ENCODE assay signal across 2 cellular contexts in the genomic region with DNA sequence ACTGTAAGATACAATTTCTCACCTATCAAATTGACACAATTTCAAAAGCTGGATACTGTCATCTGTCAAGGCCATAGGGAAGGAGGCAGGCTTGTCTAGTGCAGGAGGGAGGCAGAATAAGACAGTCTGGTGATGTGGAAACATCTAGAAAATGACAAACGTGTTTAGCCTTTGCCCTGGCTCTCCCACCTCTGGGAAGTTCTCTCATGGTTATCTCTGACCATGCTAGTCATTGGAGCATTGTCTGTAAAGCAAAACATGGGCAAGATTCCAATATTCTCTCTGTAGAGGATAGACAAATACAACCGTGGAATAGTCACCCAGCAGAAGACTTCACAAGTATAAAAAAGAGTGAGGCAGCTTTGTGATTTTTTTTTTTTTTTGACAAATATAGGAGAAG.
A peak's percentile ranks its signal among the peaks of the same experiment; 100 is the strongest.
TF ChIP-seq lines count a peak whose summit lies in the region.

No MANE protein-coding gene starts in this region.

TF ChIP-seq in K562, 482 proteins besides CTCF, POLR2A, EP300 and RAD21 (continues in another document):
- TF ChIP-seq, protein P1, sequence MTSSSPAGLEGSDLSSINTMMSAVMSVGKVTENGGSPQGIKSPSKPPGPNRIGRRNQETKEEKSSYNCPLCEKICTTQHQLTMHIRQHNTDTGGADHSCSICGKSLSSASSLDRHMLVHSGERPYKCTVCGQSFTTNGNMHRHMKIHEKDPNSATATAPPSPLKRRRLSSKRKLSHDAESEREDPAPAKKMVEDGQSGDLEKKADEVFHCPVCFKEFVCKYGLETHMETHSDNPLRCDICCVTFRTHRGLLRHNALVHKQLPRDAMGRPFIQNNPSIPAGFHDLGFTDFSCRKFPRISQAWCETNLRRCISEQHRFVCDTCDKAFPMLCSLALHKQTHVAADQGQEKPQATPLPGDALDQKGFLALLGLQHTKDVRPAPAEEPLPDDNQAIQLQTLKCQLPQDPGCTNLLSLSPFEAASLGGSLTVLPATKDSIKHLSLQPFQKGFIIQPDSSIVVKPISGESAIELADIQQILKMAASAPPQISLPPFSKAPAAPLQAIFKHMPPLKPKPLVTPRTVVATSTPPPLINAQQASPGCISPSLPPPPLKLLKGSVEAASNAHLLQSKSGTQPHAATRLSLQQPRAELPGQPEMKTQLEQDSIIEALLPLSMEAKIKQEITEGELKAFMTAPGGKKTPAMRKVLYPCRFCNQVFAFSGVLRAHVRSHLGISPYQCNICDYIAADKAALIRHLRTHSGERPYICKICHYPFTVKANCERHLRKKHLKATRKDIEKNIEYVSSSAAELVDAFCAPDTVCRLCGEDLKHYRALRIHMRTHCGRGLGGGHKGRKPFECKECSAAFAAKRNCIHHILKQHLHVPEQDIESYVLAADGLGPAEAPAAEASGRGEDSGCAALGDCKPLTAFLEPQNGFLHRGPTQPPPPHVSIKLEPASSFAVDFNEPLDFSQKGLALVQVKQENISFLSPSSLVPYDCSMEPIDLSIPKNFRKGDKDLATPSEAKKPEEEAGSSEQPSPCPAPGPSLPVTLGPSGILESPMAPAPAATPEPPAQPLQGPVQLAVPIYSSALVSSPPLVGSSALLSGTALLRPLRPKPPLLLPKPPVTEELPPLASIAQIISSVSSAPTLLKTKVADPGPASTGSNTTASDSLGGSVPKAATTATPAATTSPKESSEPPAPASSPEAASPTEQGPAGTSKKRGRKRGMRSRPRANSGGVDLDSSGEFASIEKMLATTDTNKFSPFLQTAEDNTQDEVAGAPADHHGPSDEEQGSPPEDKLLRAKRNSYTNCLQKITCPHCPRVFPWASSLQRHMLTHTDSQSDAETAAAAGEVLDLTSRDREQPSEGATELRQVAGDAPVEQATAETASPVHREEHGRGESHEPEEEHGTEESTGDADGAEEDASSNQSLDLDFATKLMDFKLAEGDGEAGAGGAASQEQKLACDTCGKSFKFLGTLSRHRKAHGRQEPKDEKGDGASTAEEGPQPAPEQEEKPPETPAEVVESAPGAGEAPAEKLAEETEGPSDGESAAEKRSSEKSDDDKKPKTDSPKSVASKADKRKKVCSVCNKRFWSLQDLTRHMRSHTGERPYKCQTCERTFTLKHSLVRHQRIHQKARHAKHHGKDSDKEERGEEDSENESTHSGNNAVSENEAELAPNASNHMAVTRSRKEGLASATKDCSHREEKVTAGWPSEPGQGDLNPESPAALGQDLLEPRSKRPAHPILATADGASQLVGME (CRISPR knock-in tag; IDR thresholded peaks at IDR 0.05), result no peak
- TF ChIP-seq GTF2A2 (tag; IDR thresholded peaks at IDR 0.05), result no peak
- TF ChIP-seq, protein P2, sequence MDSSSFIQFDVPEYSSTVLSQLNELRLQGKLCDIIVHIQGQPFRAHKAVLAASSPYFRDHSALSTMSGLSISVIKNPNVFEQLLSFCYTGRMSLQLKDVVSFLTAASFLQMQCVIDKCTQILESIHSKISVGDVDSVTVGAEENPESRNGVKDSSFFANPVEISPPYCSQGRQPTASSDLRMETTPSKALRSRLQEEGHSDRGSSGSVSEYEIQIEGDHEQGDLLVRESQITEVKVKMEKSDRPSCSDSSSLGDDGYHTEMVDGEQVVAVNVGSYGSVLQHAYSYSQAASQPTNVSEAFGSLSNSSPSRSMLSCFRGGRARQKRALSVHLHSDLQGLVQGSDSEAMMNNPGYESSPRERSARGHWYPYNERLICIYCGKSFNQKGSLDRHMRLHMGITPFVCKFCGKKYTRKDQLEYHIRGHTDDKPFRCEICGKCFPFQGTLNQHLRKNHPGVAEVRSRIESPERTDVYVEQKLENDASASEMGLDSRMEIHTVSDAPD (CRISPR knock-in tag; IDR thresholded peaks at IDR 0.05), result no peak
- no peak for TF ChIP-seq SREBF2 (CRISPR knock-in tag; IDR thresholded peaks at IDR 0.05)
- TF ChIP-seq JUND (IDR thresholded peaks at IDR 0.05; ENCODE audit: borderline replicate concordance, low read depth, low read length), result peak; percentile 34; the same call in 1 of the 2 replicates
- no peak for TF ChIP-seq JUND (tag; IDR thresholded peaks at IDR 0.05; ENCODE audit: borderline replicate concordance, low read depth, low read length)
- TF ChIP-seq YBX1 (IDR thresholded peaks at IDR 0.05), result no peak
- TF ChIP-seq, protein P3, sequence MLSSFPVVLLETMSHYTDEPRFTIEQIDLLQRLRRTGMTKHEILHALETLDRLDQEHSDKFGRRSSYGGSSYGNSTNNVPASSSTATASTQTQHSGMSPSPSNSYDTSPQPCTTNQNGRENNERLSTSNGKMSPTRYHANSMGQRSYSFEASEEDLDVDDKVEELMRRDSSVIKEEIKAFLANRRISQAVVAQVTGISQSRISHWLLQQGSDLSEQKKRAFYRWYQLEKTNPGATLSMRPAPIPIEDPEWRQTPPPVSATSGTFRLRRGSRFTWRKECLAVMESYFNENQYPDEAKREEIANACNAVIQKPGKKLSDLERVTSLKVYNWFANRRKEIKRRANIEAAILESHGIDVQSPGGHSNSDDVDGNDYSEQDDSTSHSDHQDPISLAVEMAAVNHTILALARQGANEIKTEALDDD (IDR thresholded peaks at IDR 0.05), result peak; percentile 75; the same call in 1 of the 2 replicates
- TF ChIP-seq, protein P4, sequence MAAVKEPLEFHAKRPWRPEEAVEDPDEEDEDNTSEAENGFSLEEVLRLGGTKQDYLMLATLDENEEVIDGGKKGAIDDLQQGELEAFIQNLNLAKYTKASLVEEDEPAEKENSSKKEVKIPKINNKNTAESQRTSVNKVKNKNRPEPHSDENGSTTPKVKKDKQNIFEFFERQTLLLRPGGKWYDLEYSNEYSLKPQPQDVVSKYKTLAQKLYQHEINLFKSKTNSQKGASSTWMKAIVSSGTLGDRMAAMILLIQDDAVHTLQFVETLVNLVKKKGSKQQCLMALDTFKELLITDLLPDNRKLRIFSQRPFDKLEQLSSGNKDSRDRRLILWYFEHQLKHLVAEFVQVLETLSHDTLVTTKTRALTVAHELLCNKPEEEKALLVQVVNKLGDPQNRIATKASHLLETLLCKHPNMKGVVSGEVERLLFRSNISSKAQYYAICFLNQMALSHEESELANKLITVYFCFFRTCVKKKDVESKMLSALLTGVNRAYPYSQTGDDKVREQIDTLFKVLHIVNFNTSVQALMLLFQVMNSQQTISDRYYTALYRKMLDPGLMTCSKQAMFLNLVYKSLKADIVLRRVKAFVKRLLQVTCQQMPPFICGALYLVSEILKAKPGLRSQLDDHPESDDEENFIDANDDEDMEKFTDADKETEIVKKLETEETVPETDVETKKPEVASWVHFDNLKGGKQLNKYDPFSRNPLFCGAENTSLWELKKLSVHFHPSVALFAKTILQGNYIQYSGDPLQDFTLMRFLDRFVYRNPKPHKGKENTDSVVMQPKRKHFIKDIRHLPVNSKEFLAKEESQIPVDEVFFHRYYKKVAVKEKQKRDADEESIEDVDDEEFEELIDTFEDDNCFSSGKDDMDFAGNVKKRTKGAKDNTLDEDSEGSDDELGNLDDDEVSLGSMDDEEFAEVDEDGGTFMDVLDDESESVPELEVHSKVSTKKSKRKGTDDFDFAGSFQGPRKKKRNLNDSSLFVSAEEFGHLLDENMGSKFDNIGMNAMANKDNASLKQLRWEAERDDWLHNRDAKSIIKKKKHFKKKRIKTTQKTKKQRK (IDR thresholded peaks at IDR 0.05; ENCODE audit: borderline replicate concordance, low read depth, low read length), result no peak
- peak; percentile 29 to 59; a peak in 3 of 4 replicates for TF ChIP-seq KDM1A (IDR thresholded peaks at IDR 0.05)
- TF ChIP-seq NR2C2 (CRISPR knock-in tag; IDR thresholded peaks at IDR 0.05), result no peak
- 0 out of 2 replicates have a peak, but pooled peaks have one; percentile 31 for TF ChIP-seq NR2C2 (tag; IDR thresholded peaks at IDR 0.05)
- no peak for TF ChIP-seq SMARCC2 (IDR thresholded peaks at IDR 0.05; ENCODE audit: low read depth)
- peak; percentile 48 for TF ChIP-seq CBFA2T3 (IDR thresholded peaks at IDR 0.05)
- peak; percentile 49; the same call in 1 of the 2 replicates for TF ChIP-seq BHLHE40 (IDR thresholded peaks at IDR 0.05; ENCODE audit: low read length)

TF ChIP-seq in HepG2, 621 proteins besides CTCF, POLR2A, EP300 and RAD21 (continues in another document):
- TF ChIP-seq TEAD3 (CRISPR knock-in tag; optimal IDR thresholded peaks at IDR 0.05; ENCODE audit: borderline replicate concordance) (peak; percentile 63), ZNF644 (CRISPR knock-in tag; IDR thresholded peaks at IDR 0.05; ENCODE audit: low read depth) (0 out of 2 replicates have a peak, but pooled peaks have one; percentile 9), ZNF615 (CRISPR knock-in tag; IDR thresholded peaks at IDR 0.05; ENCODE audit: borderline replicate concordance) (no peak), ELF4 (CRISPR knock-in tag; IDR thresholded peaks at IDR 0.05; ENCODE audit: borderline replicate concordance) (no peak), FOXP1 (IDR thresholded peaks at IDR 0.05) (no peak), FOXP1 (CRISPR knock-in tag; IDR thresholded peaks at IDR 0.05) (no peak), HOXD1 (CRISPR knock-in tag; IDR thresholded peaks at IDR 0.05) (no peak), NCOA5 (CRISPR knock-in tag; IDR thresholded peaks at IDR 0.05) (no peak), RBFOX2 (IDR thresholded peaks at IDR 0.05; ENCODE audit: low read depth, low read length) (no peak), MIER3 (CRISPR knock-in tag; IDR thresholded peaks at IDR 0.05; ENCODE audit: borderline replicate concordance) (peak; percentile 47; the same call in 1 of the 2 replicates)
- TF ChIP-seq, protein P5, sequence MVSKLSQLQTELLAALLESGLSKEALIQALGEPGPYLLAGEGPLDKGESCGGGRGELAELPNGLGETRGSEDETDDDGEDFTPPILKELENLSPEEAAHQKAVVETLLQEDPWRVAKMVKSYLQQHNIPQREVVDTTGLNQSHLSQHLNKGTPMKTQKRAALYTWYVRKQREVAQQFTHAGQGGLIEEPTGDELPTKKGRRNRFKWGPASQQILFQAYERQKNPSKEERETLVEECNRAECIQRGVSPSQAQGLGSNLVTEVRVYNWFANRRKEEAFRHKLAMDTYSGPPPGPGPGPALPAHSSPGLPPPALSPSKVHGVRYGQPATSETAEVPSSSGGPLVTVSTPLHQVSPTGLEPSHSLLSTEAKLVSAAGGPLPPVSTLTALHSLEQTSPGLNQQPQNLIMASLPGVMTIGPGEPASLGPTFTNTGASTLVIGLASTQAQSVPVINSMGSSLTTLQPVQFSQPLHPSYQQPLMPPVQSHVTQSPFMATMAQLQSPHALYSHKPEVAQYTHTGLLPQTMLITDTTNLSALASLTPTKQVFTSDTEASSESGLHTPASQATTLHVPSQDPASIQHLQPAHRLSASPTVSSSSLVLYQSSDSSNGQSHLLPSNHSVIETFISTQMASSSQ (IDR thresholded peaks at IDR 0.05; ENCODE audit: low read depth), result no peak
- TF ChIP-seq, protein P5 (CRISPR knock-in tag; IDR thresholded peaks at IDR 0.05; ENCODE audit: borderline replicate concordance), result no peak
- TF ChIP-seq, protein P6, sequence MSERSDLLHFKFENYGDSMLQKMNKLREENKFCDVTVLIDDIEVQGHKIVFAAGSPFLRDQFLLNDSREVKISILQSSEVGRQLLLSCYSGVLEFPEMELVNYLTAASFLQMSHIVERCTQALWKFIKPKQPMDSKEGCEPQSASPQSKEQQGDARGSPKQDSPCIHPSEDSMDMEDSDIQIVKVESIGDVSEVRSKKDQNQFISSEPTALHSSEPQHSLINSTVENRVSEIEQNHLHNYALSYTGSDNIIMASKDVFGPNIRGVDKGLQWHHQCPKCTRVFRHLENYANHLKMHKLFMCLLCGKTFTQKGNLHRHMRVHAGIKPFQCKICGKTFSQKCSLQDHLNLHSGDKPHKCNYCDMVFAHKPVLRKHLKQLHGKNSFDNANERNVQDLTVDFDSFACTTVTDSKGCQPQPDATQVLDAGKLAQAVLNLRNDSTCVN (CRISPR knock-in tag; IDR thresholded peaks at IDR 0.05; ENCODE audit: borderline replicate concordance), result no peak
- TF ChIP-seq, protein P7, sequence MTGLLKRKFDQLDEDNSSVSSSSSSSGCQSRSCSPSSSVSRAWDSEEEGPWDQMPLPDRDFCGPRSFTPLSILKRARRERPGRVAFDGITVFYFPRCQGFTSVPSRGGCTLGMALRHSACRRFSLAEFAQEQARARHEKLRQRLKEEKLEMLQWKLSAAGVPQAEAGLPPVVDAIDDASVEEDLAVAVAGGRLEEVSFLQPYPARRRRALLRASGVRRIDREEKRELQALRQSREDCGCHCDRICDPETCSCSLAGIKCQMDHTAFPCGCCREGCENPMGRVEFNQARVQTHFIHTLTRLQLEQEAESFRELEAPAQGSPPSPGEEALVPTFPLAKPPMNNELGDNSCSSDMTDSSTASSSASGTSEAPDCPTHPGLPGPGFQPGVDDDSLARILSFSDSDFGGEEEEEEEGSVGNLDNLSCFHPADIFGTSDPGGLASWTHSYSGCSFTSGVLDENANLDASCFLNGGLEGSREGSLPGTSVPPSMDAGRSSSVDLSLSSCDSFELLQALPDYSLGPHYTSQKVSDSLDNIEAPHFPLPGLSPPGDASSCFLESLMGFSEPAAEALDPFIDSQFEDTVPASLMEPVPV (CRISPR knock-in tag; IDR thresholded peaks at IDR 0.05), result no peak
- TF ChIP-seq, protein P8, sequence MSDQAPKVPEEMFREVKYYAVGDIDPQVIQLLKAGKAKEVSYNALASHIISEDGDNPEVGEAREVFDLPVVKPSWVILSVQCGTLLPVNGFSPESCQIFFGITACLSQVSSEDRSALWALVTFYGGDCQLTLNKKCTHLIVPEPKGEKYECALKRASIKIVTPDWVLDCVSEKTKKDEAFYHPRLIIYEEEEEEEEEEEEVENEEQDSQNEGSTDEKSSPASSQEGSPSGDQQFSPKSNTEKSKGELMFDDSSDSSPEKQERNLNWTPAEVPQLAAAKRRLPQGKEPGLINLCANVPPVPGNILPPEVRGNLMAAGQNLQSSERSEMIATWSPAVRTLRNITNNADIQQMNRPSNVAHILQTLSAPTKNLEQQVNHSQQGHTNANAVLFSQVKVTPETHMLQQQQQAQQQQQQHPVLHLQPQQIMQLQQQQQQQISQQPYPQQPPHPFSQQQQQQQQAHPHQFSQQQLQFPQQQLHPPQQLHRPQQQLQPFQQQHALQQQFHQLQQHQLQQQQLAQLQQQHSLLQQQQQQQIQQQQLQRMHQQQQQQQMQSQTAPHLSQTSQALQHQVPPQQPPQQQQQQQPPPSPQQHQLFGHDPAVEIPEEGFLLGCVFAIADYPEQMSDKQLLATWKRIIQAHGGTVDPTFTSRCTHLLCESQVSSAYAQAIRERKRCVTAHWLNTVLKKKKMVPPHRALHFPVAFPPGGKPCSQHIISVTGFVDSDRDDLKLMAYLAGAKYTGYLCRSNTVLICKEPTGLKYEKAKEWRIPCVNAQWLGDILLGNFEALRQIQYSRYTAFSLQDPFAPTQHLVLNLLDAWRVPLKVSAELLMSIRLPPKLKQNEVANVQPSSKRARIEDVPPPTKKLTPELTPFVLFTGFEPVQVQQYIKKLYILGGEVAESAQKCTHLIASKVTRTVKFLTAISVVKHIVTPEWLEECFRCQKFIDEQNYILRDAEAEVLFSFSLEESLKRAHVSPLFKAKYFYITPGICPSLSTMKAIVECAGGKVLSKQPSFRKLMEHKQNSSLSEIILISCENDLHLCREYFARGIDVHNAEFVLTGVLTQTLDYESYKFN (CRISPR knock-in tag; conservative IDR thresholded peaks at IDR 0.05), result peak; percentile 43
